ENCODE assay signal across 2 cellular contexts in genomic region chr17:29615492-29616299, GRCh38.
TF ChIP-seq lines count a peak whose summit lies in the region.

No MANE protein-coding gene starts in this region.

TF ChIP-seq in SK-N-SH, 30 proteins besides CTCF, POLR2A, EP300 and RAD21 (continued from another document):
- TF ChIP-seq USF1 (IDR thresholded peaks at IDR 0.05; ENCODE audit: borderline replicate concordance, low read depth) (no peak), REST (IDR thresholded peaks at IDR 0.05; ENCODE audit: low read depth, low read length) (no peak), MEF2A (IDR thresholded peaks at IDR 0.05; ENCODE audit: borderline replicate concordance, low read depth) (no peak), SIN3A (IDR thresholded peaks at IDR 0.05; ENCODE audit: borderline replicate concordance, low read depth, low read length) (no peak), CHD2 (IDR thresholded peaks at IDR 0.05; ENCODE audit: low read length, partially characterized antibody) (no peak), ZBTB33 (IDR thresholded peaks at IDR 0.05; ENCODE audit: borderline replicate concordance, low read depth) (no peak), ELF1 (IDR thresholded peaks at IDR 0.05) (no peak), MAX (IDR thresholded peaks at IDR 0.05; ENCODE audit: low read depth) (no peak), USF2 (IDR thresholded peaks at IDR 0.05; ENCODE audit: borderline replicate concordance, low read depth, low read length) (no peak), RCOR1 (IDR thresholded peaks at IDR 0.05; ENCODE audit: low read length) (no peak), YY1 (IDR thresholded peaks at IDR 0.05; ENCODE audit: low read depth) (no peak), SMC3 (IDR thresholded peaks at IDR 0.05; ENCODE audit: low read depth, low read length) (no peak), TAF1 (IDR thresholded peaks at IDR 0.05; ENCODE audit: borderline replicate concordance, low read depth, low read length) (no peak), JUND (IDR thresholded peaks at IDR 0.05) (no peak)

TF ChIP-seq in SK-N-SH treated with all-trans-retinoic acid at 6 μM for 48 hours, 23 proteins besides CTCF, POLR2A, EP300 and RAD21:
- TF ChIP-seq TSHZ2 (CRISPR knock-in tag; IDR thresholded peaks at IDR 0.05): no peak
- no peak for TF ChIP-seq PPARA (CRISPR knock-in tag; IDR thresholded peaks at IDR 0.05; ENCODE audit: borderline replicate concordance)
- no peak for TF ChIP-seq TCF4 (CRISPR knock-in tag; IDR thresholded peaks at IDR 0.05; ENCODE audit: borderline replicate concordance)
- TF ChIP-seq CSDC2 (CRISPR knock-in tag; IDR thresholded peaks at IDR 0.05): no peak
- no peak for TF ChIP-seq ZNF565 (CRISPR knock-in tag; conservative IDR thresholded peaks at IDR 0.05; ENCODE audit: low read depth)
- TF ChIP-seq ZNF70 (CRISPR knock-in tag; IDR thresholded peaks at IDR 0.05): no peak
- no peak for TF ChIP-seq ISL1 (CRISPR knock-in tag; IDR thresholded peaks at IDR 0.05)
- TF ChIP-seq OSR1 (CRISPR knock-in tag; IDR thresholded peaks at IDR 0.05): no peak
- TF ChIP-seq ZC3H10 (CRISPR knock-in tag; IDR thresholded peaks at IDR 0.05): no peak
- no peak for TF ChIP-seq GLIS3 (CRISPR knock-in tag; IDR thresholded peaks at IDR 0.05)
- no peak for TF ChIP-seq ZFP30 (CRISPR knock-in tag; IDR thresholded peaks at IDR 0.05)
- no peak for TF ChIP-seq ZFP3 (CRISPR knock-in tag; IDR thresholded peaks at IDR 0.05)
- TF ChIP-seq ESRRG (CRISPR knock-in tag; IDR thresholded peaks at IDR 0.05): no peak
- no peak for TF ChIP-seq ZNF8 (CRISPR knock-in tag; IDR thresholded peaks at IDR 0.05)
- no peak for TF ChIP-seq TOX (CRISPR knock-in tag; IDR thresholded peaks at IDR 0.05; ENCODE audit: borderline replicate concordance)
- TF ChIP-seq CREB5 (CRISPR knock-in tag; IDR thresholded peaks at IDR 0.05; ENCODE audit: low read depth): no peak
- no peak for TF ChIP-seq BACH2 (CRISPR knock-in tag; IDR thresholded peaks at IDR 0.05; ENCODE audit: borderline replicate concordance)
- no peak for TF ChIP-seq PATZ1 (CRISPR knock-in tag; IDR thresholded peaks at IDR 0.05; ENCODE audit: borderline replicate concordance)
